1 cellular context compared by ENCODE assay signal in the genomic region with DNA sequence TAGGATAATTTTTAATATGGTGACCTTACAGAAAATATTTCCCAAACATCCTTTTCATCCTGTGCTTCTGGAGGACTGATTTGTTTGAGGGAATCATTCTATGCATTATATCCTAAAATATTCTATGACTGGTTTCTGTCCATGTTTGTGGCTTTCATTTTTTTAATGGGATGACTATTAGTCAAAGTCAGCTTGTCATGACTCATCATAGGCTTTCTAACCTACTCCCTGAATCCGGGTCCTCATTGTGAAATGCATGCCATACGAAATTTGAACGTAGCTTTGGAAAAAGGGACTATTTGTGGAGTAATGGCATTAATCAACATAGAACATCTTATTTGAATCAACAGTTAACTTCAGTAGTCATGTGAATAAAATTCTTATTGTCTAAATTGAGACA.
TF ChIP-seq lines count a peak whose summit lies in the region.

No MANE protein-coding gene starts in this region.

TF ChIP-seq in K562, 482 proteins besides CTCF, POLR2A, EP300 and RAD21 (continued from another document):
- TF ChIP-seq, protein P1, sequence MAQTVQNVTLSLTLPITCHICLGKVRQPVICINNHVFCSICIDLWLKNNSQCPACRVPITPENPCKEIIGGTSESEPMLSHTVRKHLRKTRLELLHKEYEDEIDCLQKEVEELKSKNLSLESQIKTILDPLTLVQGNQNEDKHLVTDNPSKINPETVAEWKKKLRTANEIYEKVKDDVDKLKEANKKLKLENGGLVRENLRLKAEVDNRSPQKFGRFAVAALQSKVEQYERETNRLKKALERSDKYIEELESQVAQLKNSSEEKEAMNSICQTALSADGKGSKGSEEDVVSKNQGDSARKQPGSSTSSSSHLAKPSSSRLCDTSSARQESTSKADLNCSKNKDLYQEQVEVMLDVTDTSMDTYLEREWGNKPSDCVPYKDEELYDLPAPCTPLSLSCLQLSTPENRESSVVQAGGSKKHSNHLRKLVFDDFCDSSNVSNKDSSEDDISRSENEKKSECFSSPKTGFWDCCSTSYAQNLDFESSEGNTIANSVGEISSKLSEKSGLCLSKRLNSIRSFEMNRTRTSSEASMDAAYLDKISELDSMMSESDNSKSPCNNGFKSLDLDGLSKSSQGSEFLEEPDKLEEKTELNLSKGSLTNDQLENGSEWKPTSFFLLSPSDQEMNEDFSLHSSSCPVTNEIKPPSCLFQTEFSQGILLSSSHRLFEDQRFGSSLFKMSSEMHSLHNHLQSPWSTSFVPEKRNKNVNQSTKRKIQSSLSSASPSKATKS (CRISPR knock-in tag; IDR thresholded peaks at IDR 0.05) = no peak
- TF ChIP-seq, protein P2, sequence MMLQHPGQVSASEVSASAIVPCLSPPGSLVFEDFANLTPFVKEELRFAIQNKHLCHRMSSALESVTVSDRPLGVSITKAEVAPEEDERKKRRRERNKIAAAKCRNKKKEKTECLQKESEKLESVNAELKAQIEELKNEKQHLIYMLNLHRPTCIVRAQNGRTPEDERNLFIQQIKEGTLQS (IDR thresholded peaks at IDR 0.05) = peak; percentile 75
- TF ChIP-seq, protein P2 (CRISPR knock-in tag; conservative IDR thresholded peaks at IDR 0.05) = no peak
